Comparison of ENCODE assay signal across 30 cellular contexts in the genomic region with DNA sequence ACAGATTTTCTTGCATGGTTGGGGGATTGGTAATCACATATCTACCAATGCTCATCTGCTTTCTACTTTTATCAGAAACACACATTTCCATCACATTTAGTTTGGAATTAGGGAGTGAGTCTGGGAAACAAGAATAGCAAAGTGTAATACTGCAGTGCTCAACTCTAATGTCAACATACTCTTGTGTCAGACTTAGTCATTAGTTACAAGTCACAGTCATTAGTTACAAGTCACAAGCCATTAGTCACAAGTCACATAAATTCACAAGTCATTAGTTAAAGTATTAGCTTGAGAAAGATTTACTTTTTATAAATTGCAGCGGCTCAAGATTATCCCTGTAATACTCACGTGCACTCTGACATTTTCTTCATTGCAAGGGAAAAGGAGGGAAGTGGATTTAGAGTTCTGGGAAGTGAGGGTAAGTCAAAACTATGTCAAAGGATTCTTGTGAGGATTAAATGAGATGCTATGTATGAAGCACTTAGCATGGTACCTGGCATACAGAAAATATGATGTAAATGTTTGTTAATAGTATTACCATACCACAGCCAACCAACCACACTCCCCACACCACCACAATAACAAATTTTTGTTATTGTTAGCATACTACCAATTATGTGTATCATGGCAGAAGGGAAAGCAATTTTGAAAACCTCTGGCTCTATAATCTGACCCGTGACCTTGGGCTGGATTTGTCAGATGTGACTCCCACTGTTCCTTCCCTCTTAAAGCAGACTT.
DNase-seq lines count a peak whose midpoint lies in the region; ATAC-seq, FAIRE-seq and TF ChIP-seq lines count a peak whose summit lies in the region.
"Had no signal": no experiment of that assay in that cellular context is flagged by ENCODE, and none has a peak within 500 bp of the region (broad histone marks: within the 10 kb centered on the region; RNA-seq: fewer than 3 reads in every experiment).

No MANE protein-coding gene starts in this region.

- no peak for ATAC-seq in stimulated activated memory B cell treated with anti-CD40 and anti-IgM and Interleukin-4, amounts not matched to agents 10 μg/mL and 1 μg/mL and 100 μg/mL, for 72 hours
- ATAC-seq in GM19455 (IDR thresholded peaks at IDR 0.05; ENCODE audit: unreplicated experiment): no peak
- ATAC-seq in GM21390 (IDR thresholded peaks at IDR 0.05; ENCODE audit: unreplicated experiment): no peak
- ATAC-seq in HG03460 (IDR thresholded peaks at IDR 0.05; ENCODE audit: unreplicated experiment): no peak
- ATAC-seq: left cardiac atrium; natural killer cell treated with Interleukin-12 subunit alpha and Interleukin-12 subunit beta and Interleukin-15 and Interleukin-18, amount 100 ng/mL, for 72 hours; right cardiac atrium; T-helper 17 cell had no signal

- DNase-seq in GM12892 (ENCODE audit: insufficient read length) (no peak), SK-N-MC (ENCODE audit: low read depth, low spot score) (no peak), kidney glomerular epithelial cell (lab: John Stamatoyannopoulos, UW) (peak; percentile 8), suprapubic skin (ENCODE audit: low spot score in 2 of 2) (no peak)
- DNase-seq: activated CD4-positive, alpha-beta T cell treated with anti-CD3 and anti-CD28 coated beads, Interleukin-2, amount 10 ng/mL, durations not matched to agents 24 days and 14 days; activated naive CD4-positive, alpha-beta T cell treated with anti-CD3 and anti-CD28 coated beads, Interleukin-2, amount 10 ng/mL, durations not matched to agents 7 days and 5 days; CD8-positive, alpha-beta memory T cell; DMS53; endodermal cell; glutamatergic neuron; H9; left cardiac atrium; NCI-H1092; NCI-H187 treated with DMSO at 0.1 percent for 48 hours; NCI-H2227 treated with DMSO at 0.1 percent for 48 hours; NCI-H69; ovary; right cardiac atrium; SK-N-SH; stimulated activated CD4-positive, alpha-beta T cell treated with anti-CD3 and anti-CD28 coated beads, Interleukin-12 subunit alpha, Interleukin-12 subunit beta, amount 100 ng/mL, for 4 hours; stimulated activated CD4-positive, alpha-beta T cell treated with anti-CD3 and anti-CD28 coated beads, Interleukin-4, amount 100 ng/mL, for 4 hours; T-helper 17 cell; transverse colon had no signal

- H3K36me3 Mint-ChIP-seq in stimulated activated memory B cell treated with anti-CD40 and anti-IgM and Interleukin-4, amounts not matched to agents 10 μg/mL and 1 μg/mL and 100 μg/mL, for 72 hours: peaks cover 37% of the 10 kb centered on the region
- H3K36me3 Mint-ChIP-seq: activated naive CD4-positive, alpha-beta T cell treated with anti-CD3 and anti-CD28 coated beads, Interleukin-2, amount 10 ng/mL, durations not matched to agents 7 days and 5 days; CD8-positive, alpha-beta memory T cell had no signal

- no peaks in the 10 kb centered on the region for H3K27me3 Mint-ChIP-seq in stimulated activated memory B cell treated with anti-CD40 and anti-IgM and Interleukin-4, amounts not matched to agents 10 μg/mL and 1 μg/mL and 100 μg/mL, for 72 hours
- H3K27me3 Mint-ChIP-seq: activated CD4-positive, alpha-beta T cell treated with anti-CD3 and anti-CD28 coated beads, Interleukin-2, amount 10 ng/mL, durations not matched to agents 24 days and 14 days; activated naive CD4-positive, alpha-beta T cell treated with anti-CD3 and anti-CD28 coated beads, Interleukin-2, amount 10 ng/mL, durations not matched to agents 7 days and 5 days; CD8-positive, alpha-beta memory T cell; natural killer cell treated with Interleukin-12 subunit alpha and Interleukin-12 subunit beta and Interleukin-15 and Interleukin-18, amount 100 ng/mL, for 72 hours; stimulated activated naive CD8-positive, alpha-beta T cell treated with anti-CD3 and anti-CD28 coated beads, Interleukin-15, Interleukin-2, amounts not matched to agents 100 ng/mL and 50 ng/mL, for 24 hours; T-helper 17 cell had no signal

- 90% methylated on average over 3 of the region's 3 CpGs for WGBS in suprapubic skin

- H3K27ac Mint-ChIP-seq in stimulated activated memory B cell treated with anti-CD40 and anti-IgM and Interleukin-4, amounts not matched to agents 10 μg/mL and 1 μg/mL and 100 μg/mL, for 72 hours: peak overlapping the region; percentile 27
- H3K27ac Mint-ChIP-seq: activated CD4-positive, alpha-beta T cell treated with anti-CD3 and anti-CD28 coated beads, Interleukin-2, amount 10 ng/mL, durations not matched to agents 24 days and 14 days; activated naive CD4-positive, alpha-beta T cell treated with anti-CD3 and anti-CD28 coated beads, Interleukin-2, amount 10 ng/mL, durations not matched to agents 7 days and 5 days; CD8-positive, alpha-beta memory T cell; endodermal cell; H9; natural killer cell treated with Interleukin-12 subunit alpha and Interleukin-12 subunit beta and Interleukin-15 and Interleukin-18, amount 100 ng/mL, for 72 hours; stimulated activated naive CD8-positive, alpha-beta T cell treated with anti-CD3 and anti-CD28 coated beads, Interleukin-15, Interleukin-2, amounts not matched to agents 100 ng/mL and 50 ng/mL, for 24 hours; T-helper 17 cell had no signal

- H3K4me1 ChIP-seq in suprapubic skin: no peaks in the 10 kb centered on the region
- H3K4me1 ChIP-seq: transverse colon had no signal

- TF ChIP-seq CTCF in suprapubic skin (IDR thresholded peaks at IDR 0.05): no peak

- H3K9ac ChIP-seq in SK-N-MC (ENCODE audit: insufficient read length): no peak overlapping the region
- H3K9ac ChIP-seq: SK-N-SH had no signal

- TF ChIP-seq POLR2A in GM12892 (IDR thresholded peaks at IDR 0.05; ENCODE audit: low read depth, low read length) (no peak), suprapubic skin (IDR thresholded peaks at IDR 0.05) (no peak)

- H3K4me3 ChIP-seq in SK-N-MC: no peak overlapping the region
- H3K4me3 ChIP-seq in suprapubic skin: no peak overlapping the region
- H3K4me3 ChIP-seq: coronary artery, ovary, transverse colon had no signal

- peaks cover 57% of the 10 kb centered on the region for H3K4me1 Mint-ChIP-seq in stimulated activated memory B cell treated with anti-CD40 and anti-IgM and Interleukin-4, amounts not matched to agents 10 μg/mL and 1 μg/mL and 100 μg/mL, for 72 hours
- H3K4me1 Mint-ChIP-seq: activated CD4-positive, alpha-beta T cell treated with anti-CD3 and anti-CD28 coated beads, Interleukin-2, amount 10 ng/mL, durations not matched to agents 24 days and 14 days; activated naive CD4-positive, alpha-beta T cell treated with anti-CD3 and anti-CD28 coated beads, Interleukin-2, amount 10 ng/mL, durations not matched to agents 7 days and 5 days; CD8-positive, alpha-beta memory T cell; endodermal cell; T-helper 17 cell had no signal

- no peak overlapping the region for H3K4me3 Mint-ChIP-seq in stimulated activated memory B cell treated with anti-CD40 and anti-IgM and Interleukin-4, amounts not matched to agents 10 μg/mL and 1 μg/mL and 100 μg/mL, for 72 hours
- H3K4me3 Mint-ChIP-seq: activated CD4-positive, alpha-beta T cell treated with anti-CD3 and anti-CD28 coated beads, Interleukin-2, amount 10 ng/mL, durations not matched to agents 24 days and 14 days; activated naive CD4-positive, alpha-beta T cell treated with anti-CD3 and anti-CD28 coated beads, Interleukin-2, amount 10 ng/mL, durations not matched to agents 7 days and 5 days; CD8-positive, alpha-beta memory T cell; endodermal cell; H9; natural killer cell treated with Interleukin-12 subunit alpha and Interleukin-12 subunit beta and Interleukin-15 and Interleukin-18, amount 100 ng/mL, for 72 hours; stimulated activated naive CD8-positive, alpha-beta T cell treated with anti-CD3 and anti-CD28 coated beads, Interleukin-15, Interleukin-2, amounts not matched to agents 100 ng/mL and 50 ng/mL, for 24 hours; T-helper 17 cell had no signal

- H3K36me3 ChIP-seq in SK-N-MC (ENCODE audit: insufficient read depth, low read length) (no peaks in the 10 kb centered on the region), suprapubic skin (no peaks in the 10 kb centered on the region)
- H3K36me3 ChIP-seq: ovary, transverse colon had no signal

- FAIRE-seq in GM12892 (lab: Jason Lieb, UNC): peak; percentile 9

- H3K27me3 ChIP-seq in suprapubic skin: no peaks in the 10 kb centered on the region
- H3K27me3 ChIP-seq: ovary, transverse colon had no signal

- H3K9me3 ChIP-seq in SK-N-MC (ENCODE audit: low read depth, low read length) (no peaks in the 10 kb centered on the region), suprapubic skin (no peaks in the 10 kb centered on the region)
- H3K9me3 ChIP-seq: ovary, SK-N-SH, transverse colon had no signal

- 0 out of 2 replicates have a peak overlapping the region, but pooled peaks have one; percentile 5 for H3K27ac ChIP-seq in SK-N-MC
- no peak overlapping the region for H3K27ac ChIP-seq in suprapubic skin
- H3K27ac ChIP-seq: coronary artery, ovary, transverse colon had no signal

- peaks cover 3% of the 10 kb centered on the region for H3K9me3 Mint-ChIP-seq in stimulated activated memory B cell treated with anti-CD40 and anti-IgM and Interleukin-4, amounts not matched to agents 10 μg/mL and 1 μg/mL and 100 μg/mL, for 72 hours
- H3K9me3 Mint-ChIP-seq: activated CD4-positive, alpha-beta T cell treated with anti-CD3 and anti-CD28 coated beads, Interleukin-2, amount 10 ng/mL, durations not matched to agents 24 days and 14 days; activated naive CD4-positive, alpha-beta T cell treated with anti-CD3 and anti-CD28 coated beads, Interleukin-2, amount 10 ng/mL, durations not matched to agents 7 days and 5 days; endodermal cell; H9 had no signal

- TF ChIP-seq EP300 in suprapubic skin (IDR thresholded peaks at IDR 0.05): no peak
